In genomic region chr4:186701273-186701672, GRCh38 we compare ENCODE assay signal across 8 cellular contexts. TPM values are rescaled to one million over a fixed set of nuclear protein-coding genes. Genes with fewer than 3 reads are reported as not detected.
DNase-seq lines count a peak whose midpoint lies in the region; ATAC-seq and TF ChIP-seq lines count a peak whose summit lies in the region.

No MANE protein-coding gene starts in this region.

- H3K9me2 ChIP-seq in hepatocyte (replicated peaks; ENCODE audit: insufficient read depth), result no peaks in the 10 kb centered on the region

- H3K9me3 Mint-ChIP-seq in H9, result no peaks in the 10 kb centered on the region; a peak in 2 of 5 replicates
- H3K9me3 Mint-ChIP-seq in stimulated activated memory B cell treated with anti-CD40 and anti-IgM and Interleukin-4, amounts not matched to agents 10 μg/mL and 1 μg/mL and 100 μg/mL, for 72 hours, result peaks cover 6% of the 10 kb centered on the region

- ATAC-seq in stimulated activated memory B cell treated with anti-CD40 and anti-IgM and Interleukin-4, amounts not matched to agents 10 μg/mL and 1 μg/mL and 100 μg/mL, for 72 hours, result no peak
- ATAC-seq in HG03025 (IDR thresholded peaks at IDR 0.05; ENCODE audit: low FRiP score, unreplicated experiment) (no peak), GM18867 (IDR thresholded peaks at IDR 0.05; ENCODE audit: unreplicated experiment) (no peak)

- H3K9me3 ChIP-seq in H9 (ENCODE audit: control insufficient read depth, low read depth, low read length) (no peaks in the 10 kb centered on the region), hepatocyte (ENCODE audit: low read depth) (no peaks in the 10 kb centered on the region)

- H3K23me2 ChIP-seq in H9 (ENCODE audit: insufficient read length, low read depth, low read length, poor library complexity, severe bottlenecking), result no peaks in the 10 kb centered on the region

- no peak overlapping the region for H3K56ac ChIP-seq in H9 (ENCODE audit: insufficient read length, low read depth, low read length)

- peak overlapping the region; percentile 90 to 96 (median 95) for H3K27ac Mint-ChIP-seq in H9
- no peak overlapping the region for H3K27ac Mint-ChIP-seq in stimulated activated memory B cell treated with anti-CD40 and anti-IgM and Interleukin-4, amounts not matched to agents 10 μg/mL and 1 μg/mL and 100 μg/mL, for 72 hours

- no CpG with 5 or more reads among the region's 5 CpGs for WGBS in H9 (ENCODE audit: extremely low coverage, insufficient read length, low lambda C conversion rate)
- WGBS in hepatocyte (ENCODE audit: low lambda C conversion rate, missing lambda C conversion rate), result 36% methylated on average over 5 of the region's 5 CpGs

- no peak overlapping the region for H2AFZ ChIP-seq in H9 (ENCODE audit: low read length)
- no peak overlapping the region for H2AFZ ChIP-seq in hepatocyte

- no peak overlapping the region for H3K4ac ChIP-seq in H9 (ENCODE audit: low read depth, low read length)

- H3K4me1 ChIP-seq in H9 (ENCODE audit: insufficient read depth, low read length) (peaks cover 9% of the 10 kb centered on the region), hepatocyte (ENCODE audit: insufficient read depth) (peaks cover 21% of the 10 kb centered on the region)

- no peak overlapping the region for H4K91ac ChIP-seq in H9 (ENCODE audit: insufficient read length, low read depth, low read length)

- H3K4me3 Mint-ChIP-seq in H9, result peak overlapping the region in 1 of 2 experiments; percentile 61; a peak in 3 of 5 replicates
- H3K4me3 Mint-ChIP-seq in stimulated activated memory B cell treated with anti-CD40 and anti-IgM and Interleukin-4, amounts not matched to agents 10 μg/mL and 1 μg/mL and 100 μg/mL, for 72 hours, result no peak overlapping the region

- no peak overlapping the region for H3K14ac ChIP-seq in H9 (ENCODE audit: insufficient read depth, low read length)

- no peak overlapping the region for H2BK15ac ChIP-seq in H9 (ENCODE audit: low read depth, low read length)

- no peak overlapping the region for H3K9ac ChIP-seq in H9 (ENCODE audit: extremely low read depth, insufficient read length, low read length)

- peak; percentile 84 for DNase-seq in H9
- peak; percentile 86 for DNase-seq in astrocyte of the hippocampus (ENCODE audit: low read depth, low spot score)
- no peak for DNase-seq in hepatocyte (ENCODE audit: low spot score)
- DNase-seq in retina, result peak; percentile 84
- DNase-seq in activated effector memory CD4-positive, alpha-beta T cell treated with anti-CD3 and anti-CD28 coated beads, Interleukin-2, amount 50 U/mL, for 16 hours, result no peak

- H2AK5ac ChIP-seq in H9 (ENCODE audit: insufficient read length, low read length), result no peak overlapping the region

- H4K8ac ChIP-seq in H9 (replicated peaks; ENCODE audit: insufficient read length, low read depth, low read length), result no peak overlapping the region

- no peaks in the 10 kb centered on the region for H3K27me3 ChIP-seq in H9 (ENCODE audit: insufficient read depth, low read length)
- no peaks in the 10 kb centered on the region for H3K27me3 ChIP-seq in hepatocyte

- no peak overlapping the region for H2BK20ac ChIP-seq in H9 (ENCODE audit: low read depth, low read length, poor library complexity, severe bottlenecking)

- no peak for TF ChIP-seq CTCF in H9 (conservative IDR thresholded peaks at IDR 0.05)
- TF ChIP-seq CTCF in hepatocyte (IDR thresholded peaks at IDR 0.05; ENCODE audit: poor library complexity), result no peak

- H3T11ph ChIP-seq in H9 (ENCODE audit: low read length), result no peak overlapping the region

- H2BK120ac ChIP-seq in H9 (ENCODE audit: low read depth, low read length, poor library complexity, severe bottlenecking), result no peak overlapping the region

- no peaks in the 10 kb centered on the region for H4K20me1 ChIP-seq in H9 (ENCODE audit: control insufficient read depth, insufficient read depth, insufficient read length)
- H4K20me1 ChIP-seq in hepatocyte (ENCODE audit: insufficient read depth, poor library complexity, severe bottlenecking), result peaks cover 50% of the 10 kb centered on the region

- H3K79me2 ChIP-seq in H9 (ENCODE audit: insufficient read depth, low read length) (peaks cover 27% of the 10 kb centered on the region; the same call in 1 of the 2 replicates), hepatocyte (peaks cover 97% of the 10 kb centered on the region)

- H3K27me3 Mint-ChIP-seq in H9 (ENCODE audit: low read depth), result no peaks in the 10 kb centered on the region
- H3K27me3 Mint-ChIP-seq in stimulated activated memory B cell treated with anti-CD40 and anti-IgM and Interleukin-4, amounts not matched to agents 10 μg/mL and 1 μg/mL and 100 μg/mL, for 72 hours, result no peaks in the 10 kb centered on the region

- H3K36me3 ChIP-seq in hepatocyte (replicated peaks; ENCODE audit: insufficient read depth, low read depth), result no peaks in the 10 kb centered on the region

- H3K27ac ChIP-seq in H9 (ENCODE audit: insufficient read length, low read depth, low read length) (no peak overlapping the region), hepatocyte (peak overlapping the region; percentile 39)

- H3K4me1 Mint-ChIP-seq in H9, result peaks cover 54 to 62% of the 10 kb centered on the region in 2 experiments
- H3K4me1 Mint-ChIP-seq in stimulated activated memory B cell treated with anti-CD40 and anti-IgM and Interleukin-4, amounts not matched to agents 10 μg/mL and 1 μg/mL and 100 μg/mL, for 72 hours, result no peaks in the 10 kb centered on the region

- no peak overlapping the region for H3K23ac ChIP-seq in H9 (ENCODE audit: insufficient read length, low read depth, low read length)

- peaks cover 27 to 68% (median 56%) of the 10 kb centered on the region in 3 experiments for H3K36me3 Mint-ChIP-seq in H9 (ENCODE audit: insufficient read depth in 1 of 3, low read depth in 3 of 3)
- no peaks in the 10 kb centered on the region for H3K36me3 Mint-ChIP-seq in stimulated activated memory B cell treated with anti-CD40 and anti-IgM and Interleukin-4, amounts not matched to agents 10 μg/mL and 1 μg/mL and 100 μg/mL, for 72 hours

- H3K79me1 ChIP-seq in H9 (ENCODE audit: insufficient read depth, low read depth, low read length, poor library complexity, severe bottlenecking), result peaks cover 5% of the 10 kb centered on the region

- no peak overlapping the region for H3K18ac ChIP-seq in H9 (ENCODE audit: insufficient read length, low read depth, low read length)

- no peak overlapping the region for H2BK5ac ChIP-seq in H9 (ENCODE audit: insufficient read length, low read length)

- no peak overlapping the region for H2BK12ac ChIP-seq in H9 (ENCODE audit: insufficient read length, low read depth, low read length)

- H3K4me3 ChIP-seq in hepatocyte, result no peak overlapping the region

- H3K4me2 ChIP-seq in H9 (ENCODE audit: insufficient read depth, insufficient read length, low read length) (peak overlapping the region; percentile 37), hepatocyte (peak overlapping the region; percentile 33)

- H4K5ac ChIP-seq in H9 (ENCODE audit: insufficient read length, low read depth, low read length), result no peak overlapping the region

RNA-seq across cellular contexts. Expression of gene FAT1, which starts 22.4 kb away (rescaled TPM):
- total RNA-seq in H9 (2021) (157 and 173 TPM in 2 replicates), hepatocyte (156 and 168 TPM in 2 replicates)
- 33.9 and 35.3 TPM in 2 replicates for polyA plus RNA-seq in hepatocyte

Comparison
In these comparisons a context has a peak if more than half of its experiments do, and no peak if none do; other contexts are left out.
1. DNase-seq: peak in H9 (single experiment), astrocyte of the hippocampus (single experiment) and retina (single experiment); none in hepatocyte (single experiment) and activated effector memory CD4-positive, alpha-beta T cell treated with anti-CD3 and anti-CD28 coated beads, Interleukin-2, amount 50 U/mL, for 16 hours (single experiment).